Comparison of ENCODE assay signal across 1 cellular context in the genomic region with DNA sequence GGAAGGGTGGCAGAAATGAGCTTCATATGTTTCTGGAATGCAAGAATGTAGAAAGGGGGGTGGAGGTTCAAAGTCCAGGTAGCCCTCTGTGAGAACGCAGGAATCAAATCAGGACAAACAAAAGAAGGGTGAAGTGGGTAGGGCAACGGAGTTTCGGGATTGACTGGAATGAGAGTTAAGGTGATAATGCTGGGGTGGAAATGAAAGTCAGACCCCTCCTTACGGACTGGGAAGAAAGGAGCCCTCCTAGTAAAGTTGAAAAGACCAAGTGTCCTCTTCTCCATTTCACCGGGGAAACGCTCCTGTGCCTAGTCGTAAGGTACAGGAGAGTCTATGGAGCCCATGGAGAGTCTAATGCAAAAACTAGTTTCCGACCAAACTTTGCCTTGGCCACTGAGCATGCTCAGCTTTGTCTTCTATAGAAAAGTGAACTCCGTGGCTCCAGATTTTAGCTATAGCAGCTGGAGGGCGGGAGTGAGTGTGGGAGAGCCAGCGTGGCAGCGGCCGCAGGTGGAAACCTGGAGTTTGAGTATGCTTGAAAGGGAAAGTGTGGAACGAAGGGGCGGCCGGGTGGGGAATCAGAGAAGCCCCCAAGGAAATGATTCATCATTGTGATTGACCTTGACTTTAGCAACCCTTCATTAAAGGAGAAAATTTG.
A peak's percentile ranks its signal among the peaks of the same experiment; 100 is the strongest.
TF ChIP-seq lines count a peak whose summit lies in the region.

No MANE protein-coding gene starts in this region.

TF ChIP-seq in IMR-90, 13 proteins besides CTCF, POLR2A, EP300 and RAD21:
- peak; percentile 58; the same call in 1 of the 2 replicates for TF ChIP-seq MAZ (IDR thresholded peaks at IDR 0.05; ENCODE audit: borderline replicate concordance, low read depth, low read length)
- TF ChIP-seq MXI1 (IDR thresholded peaks at IDR 0.05; ENCODE audit: borderline replicate concordance, low read depth, low read length) = no peak
TF ChIP-seq in IMR-90: peak in this region for 1.
